In genomic region chr12:112149596-112149995, GRCh38 we compare ENCODE assay signal across 15 cellular contexts. TPM values are rescaled to one million over a fixed set of nuclear protein-coding genes. Genes with fewer than 3 reads are reported as not detected.
A peak's percentile ranks its signal among the peaks of the same experiment; 100 is the strongest.
DNase-seq lines count a peak whose midpoint lies in the region; ATAC-seq and TF ChIP-seq lines count a peak whose summit lies in the region.
"Had no signal": no experiment of that assay in that cellular context is flagged by ENCODE, and none has a peak within 500 bp of the region (broad histone marks: within the 10 kb centered on the region; RNA-seq: fewer than 3 reads in every experiment).

No MANE protein-coding gene starts in this region.

- no peak for ATAC-seq in activated CD4-positive, alpha-beta T cell treated with anti-CD3 and anti-CD28 coated beads for 36 hours
- ATAC-seq in stimulated activated memory B cell treated with anti-CD40 and anti-IgM and Interleukin-4, amounts not matched to agents 10 μg/mL and 1 μg/mL and 100 μg/mL, for 72 hours, result peak; percentile 58
- no peak for ATAC-seq in HG02571 (IDR thresholded peaks at IDR 0.05; ENCODE audit: unreplicated experiment)
- ATAC-seq: naive thymus-derived CD8-positive, alpha-beta T cell had no signal

- H3K4me1 Mint-ChIP-seq in activated CD4-positive, alpha-beta T cell treated with anti-CD3 and anti-CD28 coated beads, Interleukin-2, amount 10 ng/mL, durations not matched to agents 24 days and 14 days, result peaks cover 9% of the 10 kb centered on the region
- no peaks in the 10 kb centered on the region for H3K4me1 Mint-ChIP-seq in activated CD4-positive, alpha-beta T cell treated with anti-CD3 and anti-CD28 coated beads for 36 hours
- H3K4me1 Mint-ChIP-seq in stimulated activated memory B cell treated with anti-CD40 and anti-IgM and Interleukin-4, amounts not matched to agents 10 μg/mL and 1 μg/mL and 100 μg/mL, for 72 hours, result peaks cover 27% of the 10 kb centered on the region

- no peak overlapping the region for H3K4me3 ChIP-seq in kidney epithelial cell (ENCODE audit: low read depth, low read length)
- H3K4me3 ChIP-seq: MG63 had no signal

- H3K27me3 Mint-ChIP-seq in activated CD4-positive, alpha-beta T cell treated with anti-CD3 and anti-CD28 coated beads, Interleukin-2, amount 10 ng/mL, durations not matched to agents 24 days and 14 days, result no peaks in the 10 kb centered on the region
- no peaks in the 10 kb centered on the region for H3K27me3 Mint-ChIP-seq in activated CD4-positive, alpha-beta T cell treated with anti-CD3 and anti-CD28 coated beads for 36 hours
- no peaks in the 10 kb centered on the region for H3K27me3 Mint-ChIP-seq in stimulated activated memory B cell treated with anti-CD40 and anti-IgM and Interleukin-4, amounts not matched to agents 10 μg/mL and 1 μg/mL and 100 μg/mL, for 72 hours
- H3K27me3 Mint-ChIP-seq: activated naive CD8-positive, alpha-beta T cell treated with anti-CD3 and anti-CD28 coated beads, Interleukin-2, amount 10 ng/mL, durations not matched to agents 7 days and 5 days; naive thymus-derived CD8-positive, alpha-beta T cell had no signal

- no peak overlapping the region for H3K27ac ChIP-seq in RWPE1

- no peak for DNase-seq in activated CD4-positive, alpha-beta T cell treated with anti-CD3 and anti-CD28 coated beads, Interleukin-2, amount 10 ng/mL, durations not matched to agents 24 days and 14 days
- no peak for DNase-seq in activated CD4-positive, alpha-beta T cell treated with anti-CD3 and anti-CD28 coated beads for 36 hours
- DNase-seq in RWPE1 (ENCODE audit: low spot score) (peak; percentile 57), kidney epithelial cell (ENCODE audit: low read depth) (peak; percentile 56), GOT3 (lab: John Stamatoyannopoulos, UW) (no peak), occipital lobe (lab: John Stamatoyannopoulos, UW) (no peak)
- DNase-seq: activated naive CD8-positive, alpha-beta T cell treated with anti-CD3 and anti-CD28 coated beads, Interleukin-2, amount 10 ng/mL, durations not matched to agents 7 days and 5 days; central memory CD4-positive, alpha-beta T cell; MG63; naive thymus-derived CD8-positive, alpha-beta T cell; NCI-H2171; SK-N-SH; stimulated activated CD4-positive, alpha-beta T cell treated with anti-CD3 and anti-CD28 coated beads, Interleukin-4, amount 100 ng/mL, for 1 hour had no signal

- peak overlapping the region; percentile 63 for H3K27ac Mint-ChIP-seq in activated CD4-positive, alpha-beta T cell treated with anti-CD3 and anti-CD28 coated beads, Interleukin-2, amount 10 ng/mL, durations not matched to agents 24 days and 14 days
- no peak overlapping the region for H3K27ac Mint-ChIP-seq in activated CD4-positive, alpha-beta T cell treated with anti-CD3 and anti-CD28 coated beads for 36 hours
- peak overlapping the region; percentile 58 for H3K27ac Mint-ChIP-seq in stimulated activated memory B cell treated with anti-CD40 and anti-IgM and Interleukin-4, amounts not matched to agents 10 μg/mL and 1 μg/mL and 100 μg/mL, for 72 hours
- H3K27ac Mint-ChIP-seq: activated naive CD8-positive, alpha-beta T cell treated with anti-CD3 and anti-CD28 coated beads, Interleukin-2, amount 10 ng/mL, durations not matched to agents 7 days and 5 days had no signal

- POLR2A ChIA-PET in activated CD4-positive, alpha-beta T cell treated with anti-CD3 and anti-CD28 coated beads for 36 hours (lab: Charles Lee), result no interaction called here
- POLR2A ChIA-PET in RWPE1 (lab: Yijun Ruan, JAX; ENCODE audit: low non-redundant PET), result interaction anchor here (0.6 kb wide), 1 partner anchor 16 kb away, joined by 6 read pairs; no protein-coding TSS in a partner anchor

- H3K27me3 ChIP-seq in kidney epithelial cell (ENCODE audit: control insufficient read depth, insufficient read depth, low read length), result no peaks in the 10 kb centered on the region
- H3K27me3 ChIP-seq: MG63 had no signal

- CTCF ChIA-PET in activated CD4-positive, alpha-beta T cell treated with anti-CD3 and anti-CD28 coated beads for 36 hours (lab: Charles Lee), result no interaction called here
- CTCF ChIA-PET in RWPE1 (lab: Yijun Ruan, JAX), result no interaction called here

- H3K4me3 Mint-ChIP-seq in activated CD4-positive, alpha-beta T cell treated with anti-CD3 and anti-CD28 coated beads, Interleukin-2, amount 10 ng/mL, durations not matched to agents 24 days and 14 days, result no peak overlapping the region
- H3K4me3 Mint-ChIP-seq in activated CD4-positive, alpha-beta T cell treated with anti-CD3 and anti-CD28 coated beads for 36 hours, result no peak overlapping the region
- no peak overlapping the region for H3K4me3 Mint-ChIP-seq in stimulated activated memory B cell treated with anti-CD40 and anti-IgM and Interleukin-4, amounts not matched to agents 10 μg/mL and 1 μg/mL and 100 μg/mL, for 72 hours
- H3K4me3 Mint-ChIP-seq: activated naive CD8-positive, alpha-beta T cell treated with anti-CD3 and anti-CD28 coated beads, Interleukin-2, amount 10 ng/mL, durations not matched to agents 7 days and 5 days; naive thymus-derived CD8-positive, alpha-beta T cell had no signal

- TF ChIP-seq CTCF in RWPE1 (conservative IDR thresholded peaks at IDR 0.05; ENCODE audit: low read depth) (no peak), kidney epithelial cell (IDR thresholded peaks at IDR 0.05; ENCODE audit: insufficient read depth, low read length, poor library complexity, severe bottlenecking) (no peak)

- H3K9me3 Mint-ChIP-seq in activated CD4-positive, alpha-beta T cell treated with anti-CD3 and anti-CD28 coated beads, Interleukin-2, amount 10 ng/mL, durations not matched to agents 24 days and 14 days, result no peaks in the 10 kb centered on the region
- peaks cover 5% of the 10 kb centered on the region for H3K9me3 Mint-ChIP-seq in activated CD4-positive, alpha-beta T cell treated with anti-CD3 and anti-CD28 coated beads for 36 hours (ENCODE audit: low read depth)
- no peaks in the 10 kb centered on the region for H3K9me3 Mint-ChIP-seq in stimulated activated memory B cell treated with anti-CD40 and anti-IgM and Interleukin-4, amounts not matched to agents 10 μg/mL and 1 μg/mL and 100 μg/mL, for 72 hours
- H3K9me3 Mint-ChIP-seq: activated naive CD8-positive, alpha-beta T cell treated with anti-CD3 and anti-CD28 coated beads, Interleukin-2, amount 10 ng/mL, durations not matched to agents 7 days and 5 days had no signal

- peaks cover 6% of the 10 kb centered on the region for H3K36me3 ChIP-seq in kidney epithelial cell (ENCODE audit: control insufficient read depth, insufficient read depth, low read length)

- peaks cover 65% of the 10 kb centered on the region for H3K36me3 Mint-ChIP-seq in activated CD4-positive, alpha-beta T cell treated with anti-CD3 and anti-CD28 coated beads, Interleukin-2, amount 10 ng/mL, durations not matched to agents 24 days and 14 days (ENCODE audit: low read depth)
- H3K36me3 Mint-ChIP-seq in activated CD4-positive, alpha-beta T cell treated with anti-CD3 and anti-CD28 coated beads for 36 hours (ENCODE audit: low read depth), result peaks cover 66% of the 10 kb centered on the region
- H3K36me3 Mint-ChIP-seq in stimulated activated memory B cell treated with anti-CD40 and anti-IgM and Interleukin-4, amounts not matched to agents 10 μg/mL and 1 μg/mL and 100 μg/mL, for 72 hours, result peaks cover 65% of the 10 kb centered on the region

- intact Hi-C loops in activated CD4-positive, alpha-beta T cell treated with anti-CD3 and anti-CD28 coated beads, Interleukin-2, amount 10 ng/mL, durations not matched to agents 24 days and 14 days (cut with micrococcal nuclease), result no loop called here
- intact Hi-C loops in activated CD4-positive, alpha-beta T cell treated with anti-CD3 and anti-CD28 coated beads for 36 hours (cut with DNase I, micrococcal nuclease), result no loop called here

RNA-seq across cellular contexts. Expression of gene TRAFD1, which starts 24.2 kb away (rescaled TPM):
- total RNA-seq in activated CD4-positive, alpha-beta T cell treated with anti-CD3 and anti-CD28 coated beads, Interleukin-2, amount 10 ng/mL, durations not matched to agents 24 days and 14 days, result 45.6 and 48.3 TPM in 2 replicates
- 10 to 100 TPM; 52.5 to 54.1 TPM for total RNA-seq in activated CD4-positive, alpha-beta T cell treated with anti-CD3 and anti-CD28 coated beads for 36 hours
- total RNA-seq in kidney epithelial cell, result 25.4 and 30.3 TPM in 2 replicates
- total RNA-seq in occipital lobe, result 46.5 TPM

RNA-seq across cellular contexts. Expression of gene NAA25, which starts 41.0 kb away (rescaled TPM):
- total RNA-seq in activated CD4-positive, alpha-beta T cell treated with anti-CD3 and anti-CD28 coated beads, Interleukin-2, amount 10 ng/mL, durations not matched to agents 24 days and 14 days, result 60.0 and 62.1 TPM in 2 replicates
- 10 to 100 TPM; 50.9 to 58.5 TPM for total RNA-seq in activated CD4-positive, alpha-beta T cell treated with anti-CD3 and anti-CD28 coated beads for 36 hours
- 17.2 and 31.6 TPM in 2 replicates for total RNA-seq in kidney epithelial cell
- total RNA-seq in occipital lobe, result 37.6 TPM

Comparison
In these comparisons a context has a peak if more than half of its experiments do, and no peak if none do; other contexts are left out.
1. DNase-seq: peak in RWPE1 (single experiment) and kidney epithelial cell (single experiment); none in activated CD4-positive, alpha-beta T cell treated with anti-CD3 and anti-CD28 coated beads, Interleukin-2, amount 10 ng/mL, durations not matched to agents 24 days and 14 days (single experiment), activated CD4-positive, alpha-beta T cell treated with anti-CD3 and anti-CD28 coated beads for 36 hours (single experiment), GOT3 (single experiment) and occipital lobe (single experiment).